7 cellular contexts compared by ENCODE assay signal in genomic region chr19:610071-610800, GRCh38. TPM values are rescaled to one million over a fixed set of nuclear protein-coding genes. Genes with fewer than 3 reads are reported as not detected.
DNase-seq lines count a peak whose midpoint lies in the region; ATAC-seq and TF ChIP-seq lines count a peak whose summit lies in the region.

No MANE protein-coding gene starts in this region.

- H3K4me3 ChIP-seq in esophagus muscularis mucosa, result peak overlapping the region; percentile 12 to 45 (median 22)

- peak; percentile 59 for ATAC-seq in stimulated activated memory B cell treated with anti-CD40 and anti-IgM and Interleukin-4, amounts not matched to agents 10 μg/mL and 1 μg/mL and 100 μg/mL, for 72 hours

- DNase-seq in HFFc6 (no peak), T-helper 9 cell (peak; percentile 21), esophagus muscularis mucosa (ENCODE audit: extremely low spot score) (no peak), NOMO-1 treated with dmso at 0.1 percent for 144 hours (lab: John Stamatoyannopoulos, UW; ENCODE audit: unreplicated experiment) (no peak), AG20443 (ENCODE audit: low spot score) (no peak), NCI-H187 (lab: John Stamatoyannopoulos, UW) (no peak)

- H3K9me3 ChIP-seq in esophagus muscularis mucosa, result no peaks in the 10 kb centered on the region

- H3K9me3 Mint-ChIP-seq in HFFc6, result no peaks in the 10 kb centered on the region
- no peaks in the 10 kb centered on the region for H3K9me3 Mint-ChIP-seq in stimulated activated memory B cell treated with anti-CD40 and anti-IgM and Interleukin-4, amounts not matched to agents 10 μg/mL and 1 μg/mL and 100 μg/mL, for 72 hours

- TF ChIP-seq POLR2A in esophagus muscularis mucosa (IDR thresholded peaks at IDR 0.05; ENCODE audit: low read depth), result no peak

- peaks cover 8% of the 10 kb centered on the region for H3K36me3 Mint-ChIP-seq in HFFc6 (ENCODE audit: low read depth)
- H3K36me3 Mint-ChIP-seq in stimulated activated memory B cell treated with anti-CD40 and anti-IgM and Interleukin-4, amounts not matched to agents 10 μg/mL and 1 μg/mL and 100 μg/mL, for 72 hours, result peaks cover 13% of the 10 kb centered on the region

- WGBS in esophagus muscularis mucosa, result 60% methylated on average over 1 of the region's 38 CpGs

- TF ChIP-seq EP300 in esophagus muscularis mucosa (IDR thresholded peaks at IDR 0.05), result no peak

- H3K27ac Mint-ChIP-seq in HFFc6, result peak overlapping the region; percentile 96
- peak overlapping the region; percentile 76 for H3K27ac Mint-ChIP-seq in stimulated activated memory B cell treated with anti-CD40 and anti-IgM and Interleukin-4, amounts not matched to agents 10 μg/mL and 1 μg/mL and 100 μg/mL, for 72 hours

- no peak overlapping the region; the same call in 1 of the 2 replicates for H3K4me3 Mint-ChIP-seq in HFFc6
- H3K4me3 Mint-ChIP-seq in stimulated activated memory B cell treated with anti-CD40 and anti-IgM and Interleukin-4, amounts not matched to agents 10 μg/mL and 1 μg/mL and 100 μg/mL, for 72 hours, result peak overlapping the region; percentile 78

- peaks cover 10 to 25% (median 11%) of the 10 kb centered on the region in 4 donors for H3K4me1 ChIP-seq in esophagus muscularis mucosa

- H3K27ac ChIP-seq in esophagus muscularis mucosa (replicated peaks in 1 of 4), result peak overlapping the region; percentile 7 to 46 (median 15)

- H3K27me3 ChIP-seq in esophagus muscularis mucosa, result peaks cover 0 to 38% (median 0%) of the 10 kb centered on the region in 4 donors

- TF ChIP-seq CTCF in HFFc6 (IDR thresholded peaks at IDR 0.05) (no peak), esophagus muscularis mucosa (IDR thresholded peaks at IDR 0.05) (no peak)

- no peaks in the 10 kb centered on the region for H3K36me3 ChIP-seq in esophagus muscularis mucosa

- intact Hi-C loops in esophagus muscularis mucosa (cut with DNase I), result no loop called here

- peaks cover 18% of the 10 kb centered on the region for H3K4me1 Mint-ChIP-seq in HFFc6 (ENCODE audit: low read depth)
- peaks cover 19% of the 10 kb centered on the region for H3K4me1 Mint-ChIP-seq in stimulated activated memory B cell treated with anti-CD40 and anti-IgM and Interleukin-4, amounts not matched to agents 10 μg/mL and 1 μg/mL and 100 μg/mL, for 72 hours

- peaks cover 5% of the 10 kb centered on the region for H3K27me3 Mint-ChIP-seq in HFFc6 (ENCODE audit: insufficient read depth)
- peaks cover 9% of the 10 kb centered on the region for H3K27me3 Mint-ChIP-seq in stimulated activated memory B cell treated with anti-CD40 and anti-IgM and Interleukin-4, amounts not matched to agents 10 μg/mL and 1 μg/mL and 100 μg/mL, for 72 hours

RNA-seq across cellular contexts. Expression of gene HCN2, which starts 20.6 kb away (rescaled TPM):
- total RNA-seq in HFFc6 (2021; fragmentation: NEBNext Ultra II Directional; extraction: Animal tissue kit (Norgen Biotek cat#: 25700)), result 1 to 10 TPM; 2.8 to 3.6 (median 3.1) TPM
- under 1 TPM; 0.19 to 0.50 (median 0.41) TPM for total RNA-seq in esophagus muscularis mucosa

RNA-seq across cellular contexts. Expression of gene POLRMT, which starts 23.1 kb away (rescaled TPM):
- 10 to 100 TPM; 29.9 to 44.2 (median 34.7) TPM for total RNA-seq in HFFc6 (2021; fragmentation: NEBNext Ultra II Directional; extraction: Animal tissue kit (Norgen Biotek cat#: 25700))
- 10 to 100 TPM; 20.8 to 40.7 (median 30.4) TPM for total RNA-seq in esophagus muscularis mucosa

RNA-seq across cellular contexts. Expression of gene FGF22, which starts 29.4 kb away (rescaled TPM):
- under 1 TPM in 2 of 6 experiments, not detected in 4; 0.17 to 0.18 TPM for total RNA-seq in HFFc6 (2021; fragmentation: NEBNext Ultra II Directional; extraction: Animal tissue kit (Norgen Biotek cat#: 25700))
- 1 to 10 TPM in 2 of 4 donors, under 1 TPM in 2; 0.50 to 2.1 (median 1.4) TPM for total RNA-seq in esophagus muscularis mucosa

RNA-seq across cellular contexts. Expression of gene BSG, which starts 37.8 kb away (rescaled TPM):
- total RNA-seq in HFFc6 (2021; fragmentation: NEBNext Ultra II Directional; extraction: Animal tissue kit (Norgen Biotek cat#: 25700)), result 100 to 1,000 TPM; 422 to 534 (median 465) TPM
- 100 to 1,000 TPM; 304 to 416 (median 362) TPM for total RNA-seq in esophagus muscularis mucosa

RNA-seq across cellular contexts. Expression of gene RNF126, which starts 52.8 kb away (rescaled TPM):
- total RNA-seq in HFFc6 (2021; fragmentation: NEBNext Ultra II Directional; extraction: Animal tissue kit (Norgen Biotek cat#: 25700)), result 10 to 100 TPM; 35.8 to 39.2 (median 38.2) TPM
- 10 to 100 TPM; 41.5 to 63.5 (median 62.3) TPM for total RNA-seq in esophagus muscularis mucosa
